Comparison of ENCODE assay signal across 8 cellular contexts in the genomic region with DNA sequence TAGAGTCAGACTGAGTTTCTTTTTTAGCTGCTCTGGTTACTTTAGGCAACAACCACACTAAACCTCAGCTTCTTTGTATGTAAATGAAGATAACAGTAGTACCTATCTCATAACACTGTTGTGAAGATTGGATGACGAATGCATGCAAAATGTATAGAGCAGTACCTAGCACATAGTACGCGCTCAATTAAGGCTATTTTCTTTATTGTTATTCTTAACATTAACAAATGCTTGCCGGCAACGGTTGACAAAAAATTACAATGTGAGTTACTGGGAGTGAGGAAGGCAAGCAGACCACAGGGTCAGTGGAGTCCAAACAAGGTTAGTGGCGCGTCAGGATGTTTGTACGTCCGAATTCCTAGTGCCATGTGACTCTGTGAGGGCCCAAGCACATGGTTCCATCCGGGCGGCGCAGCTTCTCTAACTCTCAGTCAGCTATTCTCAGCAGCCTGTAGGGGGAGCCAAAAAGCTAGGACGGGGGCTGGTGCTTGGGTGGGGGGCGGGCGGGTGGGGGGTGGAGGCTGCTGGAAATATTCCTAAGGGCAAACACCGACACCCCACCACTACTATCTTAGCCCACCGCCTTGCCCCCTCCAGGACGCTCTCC. TPM values are rescaled to one million over a fixed set of nuclear protein-coding genes. Genes with fewer than 3 reads are reported as not detected.
DNase-seq lines count a peak whose midpoint lies in the region; ATAC-seq and TF ChIP-seq lines count a peak whose summit lies in the region.

No MANE protein-coding gene starts in this region.

- H3K27me3 Mint-ChIP-seq in activated naive CD8-positive, alpha-beta T cell = peaks cover 11% of the 10 kb centered on the region
- H3K27me3 Mint-ChIP-seq in activated naive CD8-positive, alpha-beta T cell treated with anti-CD3 and anti-CD28 coated beads for 36 hours = peaks cover 29% of the 10 kb centered on the region
- peaks cover 23 to 32% of the 10 kb centered on the region in 2 donors for H3K27me3 Mint-ChIP-seq in stimulated activated naive B cell treated with anti-CD40 and anti-IgM and Interleukin-4, amounts not matched to agents 10 μg/mL and 1 μg/mL and 100 μg/mL, for 72 hours

- peak; percentile 70 for TF ChIP-seq CTCF in Panc1 (IDR thresholded peaks at IDR 0.05)
- TF ChIP-seq CTCF in left ventricle myocardium inferior (IDR thresholded peaks at IDR 0.05; ENCODE audit: borderline replicate concordance) = peak; percentile 43

- in situ Hi-C loops in Panc1 (cut with HindIII; ENCODE audit: low pct_unique_long_range_greater_than_20kb, low sequenced_read_pairs) = no loop called here

- no peak for DNase-seq in activated naive CD8-positive, alpha-beta T cell treated with anti-CD3 and anti-CD28 coated beads for 36 hours
- no peak for DNase-seq in Panc1 (ENCODE audit: low read depth, low spot score)
- DNase-seq in left ventricle myocardium inferior = no peak
- DNase-seq in stimulated activated naive B cell treated with anti-CD40 and anti-IgM and Interleukin-4, amounts not matched to agents 10 μg/mL and 1 μg/mL and 100 μg/mL, for 72 hours = no peak
- DNase-seq in stimulated activated CD4-positive, alpha-beta T cell treated with anti-CD3 and anti-CD28 coated beads, Interleukin-4, amount 100 ng/mL, for 1 hour = no peak
- DNase-seq in activated CD4-positive, CD25-positive, alpha-beta regulatory T cell (lab: John Stamatoyannopoulos, UW) = no peak

- no peaks in the 10 kb centered on the region for H3K36me3 ChIP-seq in Panc1 (ENCODE audit: control insufficient read depth, insufficient read depth, low read length)
- no peaks in the 10 kb centered on the region for H3K36me3 ChIP-seq in left ventricle myocardium inferior

- no peak overlapping the region for H3K27ac ChIP-seq in Panc1 (ENCODE audit: low read length)
- peak overlapping the region; percentile 87 for H3K27ac ChIP-seq in left ventricle myocardium inferior (replicated peaks)

- H3K9me3 Mint-ChIP-seq in activated naive CD8-positive, alpha-beta T cell (ENCODE audit: low read depth) = no peaks in the 10 kb centered on the region
- no peaks in the 10 kb centered on the region for H3K9me3 Mint-ChIP-seq in activated naive CD8-positive, alpha-beta T cell treated with anti-CD3 and anti-CD28 coated beads for 36 hours
- peaks cover 0 to 1% of the 10 kb centered on the region in 2 donors for H3K9me3 Mint-ChIP-seq in stimulated activated naive B cell treated with anti-CD40 and anti-IgM and Interleukin-4, amounts not matched to agents 10 μg/mL and 1 μg/mL and 100 μg/mL, for 72 hours

- intact Hi-C loops in Panc1 (cut with micrococcal nuclease; ENCODE audit: unreplicated experiment) (no loop called here), left ventricle myocardium inferior (cut with micrococcal nuclease) (no loop called here)

- H3K36me3 Mint-ChIP-seq in activated naive CD8-positive, alpha-beta T cell = no peaks in the 10 kb centered on the region
- no peaks in the 10 kb centered on the region for H3K36me3 Mint-ChIP-seq in activated naive CD8-positive, alpha-beta T cell treated with anti-CD3 and anti-CD28 coated beads for 36 hours
- H3K36me3 Mint-ChIP-seq in stimulated activated naive B cell treated with anti-CD40 and anti-IgM and Interleukin-4, amounts not matched to agents 10 μg/mL and 1 μg/mL and 100 μg/mL, for 72 hours = no peaks in the 10 kb centered on the region

- H3K4me3 Mint-ChIP-seq in activated naive CD8-positive, alpha-beta T cell = peak overlapping the region; percentile 52
- no peak overlapping the region for H3K4me3 Mint-ChIP-seq in activated naive CD8-positive, alpha-beta T cell treated with anti-CD3 and anti-CD28 coated beads for 36 hours
- peak overlapping the region in 1 of 2 donors; percentile 84 for H3K4me3 Mint-ChIP-seq in stimulated activated naive B cell treated with anti-CD40 and anti-IgM and Interleukin-4, amounts not matched to agents 10 μg/mL and 1 μg/mL and 100 μg/mL, for 72 hours

- H3K4me1 ChIP-seq in Panc1 (ENCODE audit: control insufficient read depth, insufficient read depth, low read length) = no peaks in the 10 kb centered on the region
- H3K4me1 ChIP-seq in left ventricle myocardium inferior = peaks cover 10% of the 10 kb centered on the region

- H3K4me3 ChIP-seq in Panc1 (ENCODE audit: low read depth in 2 of 2, low read length in 2 of 2) (peak overlapping the region; percentile 48 to 60), left ventricle myocardium inferior (peak overlapping the region; percentile 69)

- H3K9me3 ChIP-seq in Panc1 (ENCODE audit: control insufficient read depth, insufficient read depth, low read depth, low read length) (no peaks in the 10 kb centered on the region), left ventricle myocardium inferior (replicated peaks) (no peaks in the 10 kb centered on the region)

- BruUV-seq in Panc1 (replicated peaks; lab: Mats Ljungman, UMichigan) = no TSS peak

- CTCF ChIA-PET in Panc1 (lab: Charles Lee) = interaction anchor here (0.5 to 0.6 kb wide), 4 partner anchors 27 to 426 kb away, joined by 3 to 6 read pairs (median 4); no protein-coding TSS in a partner anchor

- no peak overlapping the region for H3K27ac Mint-ChIP-seq in activated naive CD8-positive, alpha-beta T cell
- no peak overlapping the region for H3K27ac Mint-ChIP-seq in activated naive CD8-positive, alpha-beta T cell treated with anti-CD3 and anti-CD28 coated beads for 36 hours
- no peak overlapping the region for H3K27ac Mint-ChIP-seq in stimulated activated naive B cell treated with anti-CD40 and anti-IgM and Interleukin-4, amounts not matched to agents 10 μg/mL and 1 μg/mL and 100 μg/mL, for 72 hours

- ATAC-seq in Panc1 (peak; percentile 54), GM19395 (IDR thresholded peaks at IDR 0.05; ENCODE audit: unreplicated experiment) (no peak)
- peak; percentile 34 to 43 for ATAC-seq in stimulated activated naive B cell treated with anti-CD40 and anti-IgM and Interleukin-4, amounts not matched to agents 10 μg/mL and 1 μg/mL and 100 μg/mL, for 72 hours (replicated peaks)

- H3K27me3 ChIP-seq in Panc1 (ENCODE audit: control insufficient read depth, insufficient read depth, low read length) (no peaks in the 10 kb centered on the region; the same call in 1 of the 2 replicates), left ventricle myocardium inferior (ENCODE audit: low read depth) (peaks cover 19% of the 10 kb centered on the region)

- POLR2A ChIA-PET in Panc1 (lab: Charles Lee) = no interaction called here

- H3K4me1 Mint-ChIP-seq in activated naive CD8-positive, alpha-beta T cell (ENCODE audit: low read depth) = peaks cover 3% of the 10 kb centered on the region
- peaks cover 2% of the 10 kb centered on the region for H3K4me1 Mint-ChIP-seq in activated naive CD8-positive, alpha-beta T cell treated with anti-CD3 and anti-CD28 coated beads for 36 hours
- H3K4me1 Mint-ChIP-seq in stimulated activated naive B cell treated with anti-CD40 and anti-IgM and Interleukin-4, amounts not matched to agents 10 μg/mL and 1 μg/mL and 100 μg/mL, for 72 hours = peaks cover 2 to 5% of the 10 kb centered on the region in 2 donors

RNA-seq across cellular contexts. Expression of a gene that starts 0.8 kb away (rescaled TPM):
- under 1 TPM; 0.19 to 0.26 TPM for total RNA-seq in activated naive CD8-positive, alpha-beta T cell treated with anti-CD3 and anti-CD28 coated beads for 36 hours
- 1.5 TPM for total RNA-seq in Panc1 (2021; ENCODE audit: unreplicated experiment)
- polyA plus RNA-seq in Panc1 (2012; ENCODE audit: insufficient read length) = 1.1 TPM
- 26.1 TPM for total RNA-seq in left ventricle myocardium inferior

Comparison
In these comparisons a context has a peak if more than half of its experiments do, and no peak if none do; other contexts are left out.
1. RNA of a gene that starts 0.8 kb away (total RNA-seq): 26.1 TPM in left ventricle myocardium inferior (single experiment); 1.5 TPM in Panc1 (single experiment) and 0.19 to 0.26 TPM in activated naive CD8-positive, alpha-beta T cell treated with anti-CD3 and anti-CD28 coated beads for 36 hours; every median in the first group is over 10 times any median in the second.